1 cellular context compared by ENCODE assay signal in genomic region chr16:71830359-71830758, GRCh38.
TF ChIP-seq lines count a peak whose summit lies in the region.

No MANE protein-coding gene starts in this region.

TF ChIP-seq in endothelial cell of umbilical vein, 7 proteins besides CTCF, POLR2A, EP300 and RAD21:
- TF ChIP-seq JUN (IDR thresholded peaks at IDR 0.05; ENCODE audit: borderline replicate concordance, insufficient read depth, insufficient read length, low read depth) (no peak), GATA2 (IDR thresholded peaks at IDR 0.05; ENCODE audit: insufficient read depth, insufficient read length, low read depth, low read length) (no peak), POLR2AphosphoS5 (IDR thresholded peaks at IDR 0.05; ENCODE audit: insufficient read depth, low read depth, low read length) (no peak), MYC (IDR thresholded peaks at IDR 0.05; ENCODE audit: low read depth, low read length) (no peak), MAX (IDR thresholded peaks at IDR 0.05; ENCODE audit: insufficient read depth, insufficient read length) (no peak), FOS (IDR thresholded peaks at IDR 0.05; ENCODE audit: borderline replicate concordance, insufficient read depth, low read length) (no peak), EZH2 (IDR thresholded peaks at IDR 0.05; ENCODE audit: borderline replicate concordance, low read depth, low read length, severe bottlenecking) (no peak)
TF ChIP-seq in endothelial cell of umbilical vein: peak in this region for 0.
